In the genomic region with DNA sequence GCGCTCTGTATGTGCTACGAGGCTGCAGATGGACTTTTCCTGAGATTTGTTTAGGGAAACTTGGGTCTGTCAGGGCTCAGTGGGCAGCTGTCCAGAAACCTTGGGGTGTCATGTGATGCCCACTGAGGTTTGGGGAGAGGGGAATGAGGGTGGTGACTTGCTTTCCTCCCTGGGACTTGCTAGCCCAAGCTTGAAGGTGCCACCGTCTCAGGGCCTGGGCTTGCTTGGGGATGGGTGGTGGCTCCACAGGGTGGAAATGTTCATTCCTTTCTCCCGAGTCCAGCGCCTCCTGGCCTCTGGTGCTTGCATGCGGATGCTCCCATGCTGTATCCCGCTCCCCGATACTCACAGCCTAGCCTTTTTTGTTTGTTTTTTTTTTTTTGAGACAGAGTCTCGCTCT, we compare ENCODE assay signal across 19 cellular contexts.
"Had no signal": no experiment of that assay in that cellular context is flagged by ENCODE, and none has a peak within 500 bp of the region (broad histone marks: within the 10 kb centered on the region; RNA-seq: fewer than 3 reads in every experiment).

No MANE protein-coding gene starts in this region.

- H3K4me1 Mint-ChIP-seq: activated B cell treated with CpG ODN at 0.5 μM for 24 hours; activated CD4-positive, alpha-beta T cell treated with anti-CD3 and anti-CD28 coated beads for 36 hours had no signal

- H3K27ac Mint-ChIP-seq: activated B cell treated with CpG ODN at 0.5 μM for 24 hours; activated CD4-positive, alpha-beta T cell treated with anti-CD3 and anti-CD28 coated beads for 36 hours; activated naive CD8-positive, alpha-beta T cell; activated T-cell treated with anti-CD3 and anti-CD28 coated beads, Interleukin-2, amount 50 U/mL, for 72 hours had no signal

- H3K4me3 ChIP-seq: cardiac muscle cell, coronary artery, dorsolateral prefrontal cortex, spleen, upper lobe of left lung, vagina had no signal

- H3K9me3 ChIP-seq: neutrophil, upper lobe of left lung, vagina had no signal

- H3K27me3 ChIP-seq: cardiac muscle cell, dorsolateral prefrontal cortex, neutrophil, spleen, upper lobe of left lung, vagina had no signal

- H3K9me3 Mint-ChIP-seq: activated T-cell treated with anti-CD3 and anti-CD28 coated beads, Interleukin-2, amount 50 U/mL, for 72 hours had no signal

- DNase-seq: activated B cell treated with CpG ODN at 0.5 μM for 24 hours; activated CD4-positive, alpha-beta T cell treated with anti-CD3 and anti-CD28 coated beads for 36 hours; activated naive CD4-positive, alpha-beta T cell treated with Interleukin-2 at 50 U/mL for 16 hours; activated T-cell treated with anti-CD3 and anti-CD28 coated beads, Interleukin-2, amount 50 U/mL, for 72 hours; anterior cingulate cortex; dorsolateral prefrontal cortex; effector memory CD4-positive, alpha-beta T cell; left ventricle myocardium superior; right cardiac atrium; spleen; stimulated activated naive CD8-positive, alpha-beta T cell treated with anti-CD3 and anti-CD28 coated beads, Interleukin-15, Interleukin-2, amounts not matched to agents 100 U/mL and 50 U/mL, for 24 hours; T-helper 2 cell had no signal

- H3K4me1 ChIP-seq: parathyroid adenoma had no signal

- H3K4me3 Mint-ChIP-seq: activated B cell treated with CpG ODN at 0.5 μM for 24 hours; activated CD4-positive, alpha-beta T cell treated with anti-CD3 and anti-CD28 coated beads for 36 hours; activated naive CD8-positive, alpha-beta T cell; activated T-cell treated with anti-CD3 and anti-CD28 coated beads, Interleukin-2, amount 50 U/mL, for 72 hours had no signal

- H3K36me3 Mint-ChIP-seq: activated naive CD8-positive, alpha-beta T cell had no signal

- H3K27me3 Mint-ChIP-seq: activated naive CD8-positive, alpha-beta T cell had no signal

- H3K27ac ChIP-seq: cardiac muscle cell, coronary artery, dorsolateral prefrontal cortex, neutrophil, parathyroid adenoma, spleen, vagina had no signal

- H3K36me3 ChIP-seq: cardiac muscle cell, neutrophil, spleen, upper lobe of left lung, vagina had no signal

- ATAC-seq: activated CD4-positive, alpha-beta T cell treated with anti-CD3 and anti-CD28 coated beads for 36 hours; activated T-cell treated with anti-CD3 and anti-CD28 coated beads, Interleukin-2, amount 50 U/mL, for 72 hours; left ventricle myocardium superior; right cardiac atrium; stimulated activated naive CD8-positive, alpha-beta T cell treated with anti-CD3 and anti-CD28 coated beads, Interleukin-15, Interleukin-2, amounts not matched to agents 100 U/mL and 50 U/mL, for 24 hours had no signal
